In the genomic region with DNA sequence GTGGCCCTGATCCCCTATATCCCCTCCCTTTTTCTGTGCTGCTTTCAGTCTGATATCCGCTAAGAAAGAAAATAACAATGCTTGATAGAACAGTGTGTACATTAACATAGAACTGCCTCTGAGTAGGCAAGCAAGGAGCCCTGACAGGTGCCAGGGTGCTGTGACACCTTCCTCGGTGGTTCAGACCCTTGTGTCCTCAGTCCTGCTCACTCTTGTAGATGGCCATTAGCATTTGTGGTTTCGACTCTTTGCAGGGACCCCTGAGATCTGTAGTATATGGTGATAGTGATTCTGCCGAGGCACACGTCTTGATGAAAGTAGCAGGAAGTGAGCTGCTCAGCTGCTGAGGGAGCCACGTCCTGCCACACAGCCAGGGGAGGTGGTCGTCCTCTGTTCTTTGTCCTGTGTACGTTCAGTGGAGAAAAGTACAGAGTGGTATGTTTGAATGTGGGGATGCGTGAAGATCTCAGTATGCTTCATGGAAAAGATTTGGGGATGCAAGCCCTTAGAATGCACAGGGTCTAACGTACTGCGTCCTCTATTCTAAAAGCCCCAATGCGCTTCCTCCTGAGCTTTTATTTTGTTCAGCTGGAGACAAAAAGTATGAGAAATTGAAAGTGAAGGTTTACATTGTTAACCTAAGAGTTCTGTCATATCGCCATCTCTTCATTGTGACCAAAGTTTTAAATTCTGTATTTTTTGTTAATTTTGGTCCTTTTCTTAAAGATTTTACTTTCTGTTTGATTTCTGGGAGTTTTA, we compare ENCODE assay signal across 8 cellular contexts. TPM values are rescaled to one million over a fixed set of nuclear protein-coding genes. Genes with fewer than 3 reads are reported as not detected.
DNase-seq lines count a peak whose midpoint lies in the region; ATAC-seq lines count a peak whose summit lies in the region.

No MANE protein-coding gene starts in this region.

- peak overlapping the region; percentile 81 to 91 for H3K4me3 Mint-ChIP-seq in stimulated activated naive CD8-positive, alpha-beta T cell treated with anti-CD3 and anti-CD28 coated beads, Interleukin-15, amount 100 ng/mL, for 72 hours

- no peaks in the 10 kb centered on the region for H3K9me3 Mint-ChIP-seq in stimulated activated naive CD8-positive, alpha-beta T cell treated with anti-CD3 and anti-CD28 coated beads, Interleukin-15, amount 100 ng/mL, for 72 hours

- peaks cover 44% of the 10 kb centered on the region for H3K4me1 Mint-ChIP-seq in stimulated activated naive CD8-positive, alpha-beta T cell treated with anti-CD3 and anti-CD28 coated beads, Interleukin-15, amount 100 ng/mL, for 72 hours

- H3K27ac Mint-ChIP-seq in stimulated activated naive CD8-positive, alpha-beta T cell treated with anti-CD3 and anti-CD28 coated beads, Interleukin-15, amount 100 ng/mL, for 72 hours, result peak overlapping the region; percentile 92 to 96

- H3K4me3 ChIP-seq in Jurkat, Clone E6-1 (ENCODE audit: low read length), result peak overlapping the region; percentile 46

- ATAC-seq in stimulated activated naive CD8-positive, alpha-beta T cell treated with anti-CD3 and anti-CD28 coated beads, Interleukin-15, amount 100 ng/mL, for 72 hours, result peak; percentile 86

- H3K27me3 Mint-ChIP-seq in stimulated activated naive CD8-positive, alpha-beta T cell treated with anti-CD3 and anti-CD28 coated beads, Interleukin-15, amount 100 ng/mL, for 72 hours, result no peaks in the 10 kb centered on the region

- peak; percentile 14 for DNase-seq in NK-92 treated with Interleukin-12 subunit alpha and Interleukin-12 subunit beta, amount 100 ng/mL, for 24 hours (lab: John Stamatoyannopoulos, UW)
- DNase-seq in NK-92 (lab: John Stamatoyannopoulos, UW; ENCODE audit: unreplicated experiment), result no peak
- peak; percentile 73 for DNase-seq in Jurkat, Clone E6-1 (ENCODE audit: low read depth, low spot score)
- DNase-seq in activated naive CD4-positive, alpha-beta T cell treated with anti-CD3 and anti-CD28 coated beads, Interleukin-2, amount 50 U/mL, for 16 hours, result peak; percentile 27
- peak; percentile 47 for DNase-seq in stimulated activated naive CD8-positive, alpha-beta T cell treated with anti-CD3 and anti-CD28 coated beads, Interleukin-15, amount 100 ng/mL, for 72 hours
- no peak for DNase-seq in NCI-H748 treated with DMSO at 0.1 percent for 48 hours (lab: John Stamatoyannopoulos, UW)
- no peak for DNase-seq in LoVo (ENCODE audit: low spot score)
- no peak for DNase-seq in NCI-H1436 treated with DMSO at 0.1 percent for 48 hours (lab: John Stamatoyannopoulos, UW)

RNA-seq across cellular contexts. Expression of gene PXYLP1, which starts 35.4 kb away (rescaled TPM):
- 22.2 TPM for polyA plus RNA-seq in Jurkat, Clone E6-1 (2012; ENCODE audit: insufficient read depth, insufficient read length)

Comparison
In these comparisons a context has a peak if more than half of its experiments do, and no peak if none do; other contexts are left out.
1. DNase-seq: peak in NK-92 treated with Interleukin-12 subunit alpha and Interleukin-12 subunit beta, amount 100 ng/mL, for 24 hours (single experiment), Jurkat, Clone E6-1 (single experiment), activated naive CD4-positive, alpha-beta T cell treated with anti-CD3 and anti-CD28 coated beads, Interleukin-2, amount 50 U/mL, for 16 hours (single experiment) and stimulated activated naive CD8-positive, alpha-beta T cell treated with anti-CD3 and anti-CD28 coated beads, Interleukin-15, amount 100 ng/mL, for 72 hours (2 of 2); none in NK-92 (single experiment), NCI-H748 treated with DMSO at 0.1 percent for 48 hours (single experiment), LoVo (single experiment) and NCI-H1436 treated with DMSO at 0.1 percent for 48 hours (single experiment).